In genomic region chr2:64325852-64326577, GRCh38 we compare ENCODE assay signal across 8 cellular contexts.
DNase-seq lines count a peak whose midpoint lies in the region; ATAC-seq and TF ChIP-seq lines count a peak whose summit lies in the region.

No MANE protein-coding gene starts in this region.

- intact Hi-C loops in colonic mucosa (cut with DNase I): loop anchor here (5.0 kb wide), 1 partner anchor 279 kb away; no protein-coding TSS in a partner anchor

- no peak for TF ChIP-seq POLR2A in gastroesophageal sphincter (IDR thresholded peaks at IDR 0.05)

- no peak overlapping the region for H3K9ac ChIP-seq in colonic mucosa (ENCODE audit: low read depth in 2 of 2, low read length in 2 of 2)

- WGBS in gastroesophageal sphincter (ENCODE audit: low coverage in 1 of 2), 2 donors: 93% methylated on average over 4 to 5 of the region's 8 CpGs

- H3K4me3 ChIP-seq in GM12864 (ENCODE audit: low read depth, low read length) (no peak overlapping the region), colonic mucosa (no peak overlapping the region), gastroesophageal sphincter (no peak overlapping the region)

- peak; percentile 87 for ATAC-seq in GM21723 (IDR thresholded peaks at IDR 0.05; ENCODE audit: unreplicated experiment)
- no peak for ATAC-seq in gastroesophageal sphincter

- H3K9me3 ChIP-seq in colonic mucosa (no peaks in the 10 kb centered on the region), gastroesophageal sphincter (peaks cover 0 to 3% (median 0%) of the 10 kb centered on the region in 3 donors)

- peak; percentile 92 for DNase-seq in GM12864 (ENCODE audit: low read depth)
- peak; percentile 88 for DNase-seq in RPMI8226
- DNase-seq in colonic mucosa: no peak
- DNase-seq in NCI-H526 (lab: John Stamatoyannopoulos, UW): no peak
- no peak for DNase-seq in cortex of kidney (lab: John Stamatoyannopoulos, UW)
- DNase-seq in medulla oblongata (ENCODE audit: extremely low spot score): no peak

- H3K27me3 ChIP-seq in colonic mucosa: no peaks in the 10 kb centered on the region
- no peaks in the 10 kb centered on the region for H3K27me3 ChIP-seq in gastroesophageal sphincter

- H3K36me3 ChIP-seq in colonic mucosa (no peaks in the 10 kb centered on the region), gastroesophageal sphincter (no peaks in the 10 kb centered on the region)

- TF ChIP-seq EP300 in gastroesophageal sphincter (IDR thresholded peaks at IDR 0.05): no peak

- H3K27ac ChIP-seq in colonic mucosa: peak overlapping the region; percentile 11
- H3K27ac ChIP-seq in gastroesophageal sphincter: no peak overlapping the region

- peaks cover 3% of the 10 kb centered on the region for H3K4me1 ChIP-seq in colonic mucosa
- peaks cover 0 to 40% (median 14%) of the 10 kb centered on the region in 3 donors for H3K4me1 ChIP-seq in gastroesophageal sphincter

- no peak for TF ChIP-seq CTCF in GM12864 (IDR thresholded peaks at IDR 0.05; ENCODE audit: low read depth, low read length, missing control alignments)
- no peak for TF ChIP-seq CTCF in colonic mucosa (IDR thresholded peaks at IDR 0.05)
- TF ChIP-seq CTCF in gastroesophageal sphincter (IDR thresholded peaks at IDR 0.05): no peak

Comparison
In these comparisons a context has a peak if more than half of its experiments do, and no peak if none do; other contexts are left out.
1. DNase-seq: peak in GM12864 (single experiment) and RPMI8226 (single experiment); none in colonic mucosa (single experiment), NCI-H526 (0 of 2), cortex of kidney (single experiment) and medulla oblongata (single experiment).